ENCODE assay signal across 9 cellular contexts in the genomic region with DNA sequence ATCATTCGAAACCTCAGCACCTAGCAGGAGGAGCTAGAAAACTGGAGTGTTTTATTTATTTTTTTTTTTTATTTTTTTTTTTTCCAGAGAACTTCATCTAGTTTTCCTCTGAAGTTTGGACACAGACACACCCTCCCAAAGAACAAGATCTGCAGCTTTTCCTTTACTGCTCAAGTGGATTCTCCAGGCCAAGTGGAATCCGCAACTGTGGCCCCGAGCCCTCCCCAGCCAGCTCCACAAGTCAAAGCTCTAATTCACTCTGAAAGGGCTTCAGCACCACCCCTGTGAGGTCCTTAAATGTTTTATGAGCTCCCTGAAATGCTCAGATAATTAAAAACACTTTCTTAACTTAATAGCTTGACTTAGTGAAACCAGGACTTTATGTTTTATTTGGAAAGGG.
"Had no signal": no experiment of that assay in that cellular context is flagged by ENCODE, and none has a peak within 500 bp of the region (broad histone marks: within the 10 kb centered on the region; RNA-seq: fewer than 3 reads in every experiment).

No MANE protein-coding gene starts in this region.

- H3K9ac ChIP-seq: GM23248 had no signal

- H3K4me1 Mint-ChIP-seq: IgD-negative memory B cell had no signal

- DNase-seq: GM23248, GOT3, H7, HFFc6 had no signal

- H3K4me3 ChIP-seq: GM23248, HAP-1 had no signal

- H3K36me3 Mint-ChIP-seq: IgD-negative memory B cell had no signal

- H2AFZ ChIP-seq: GM23248 had no signal

- H3K27ac Mint-ChIP-seq: HFFc6, IgD-negative memory B cell had no signal

- H3K27ac ChIP-seq: GM23248, HL-60 had no signal

- H3K4me3 Mint-ChIP-seq: HFFc6, IgD-negative memory B cell had no signal

- H3K9me3 Mint-ChIP-seq: HFFc6 had no signal

- H3K36me3 ChIP-seq: HAP-1 had no signal

- H3K9me3 ChIP-seq: HAP-1 had no signal

- H3K4me1 ChIP-seq: HAP-1 had no signal

- ATAC-seq: HCT116, HepG2 had no signal
